ENCODE assay signal across 34 cellular contexts in genomic region chr7:136105191-136105590, GRCh38.
"Had no signal": no experiment of that assay in that cellular context is flagged by ENCODE, and none has a peak within 500 bp of the region (broad histone marks: within the 10 kb centered on the region; RNA-seq: fewer than 3 reads in every experiment).

No MANE protein-coding gene starts in this region.

- H3K4me2 ChIP-seq: KMS-11 had no signal

- H3K36me3 ChIP-seq: MG63 had no signal

- H3K27ac ChIP-seq: KMS-11 had no signal

- H3K9ac ChIP-seq: KMS-11 had no signal

- H3K27me3 ChIP-seq: MG63 had no signal

- H3K9me3 ChIP-seq: MG63 had no signal

- H3K4me3 ChIP-seq: MG63 had no signal

- DNase-seq: Karpas-422, Kasumi-1, MG63, MM.1S, MV-4-11, NCI-H1048, NCI-H1092, NCI-H1092 treated with DMSO at 0.1 percent for 48 hours, NCI-H1105, NCI-H1105 treated with DMSO at 0.1 percent for 48 hours, NCI-H1417, NCI-H1417 treated with DMSO at 0.1 percent for 48 hours, NCI-H1436, NCI-H1436 treated with DMSO at 0.1 percent for 48 hours, NCI-H146, NCI-H1694, NCI-H1694 treated with DMSO at 0.1 percent for 48 hours, NCI-H187, NCI-H187 treated with DMSO at 0.1 percent for 48 hours, NCI-H1930, NCI-H2029, NCI-H2029 treated with DMSO at 0.1 percent for 48 hours, NCI-H2081, NCI-H2081 treated with DMSO at 0.1 percent for 48 hours, NCI-H2107, NCI-H2171, NCI-H2171 treated with DMSO at 0.1 percent for 48 hours, NCI-H2227 treated with DMSO at 0.1 percent for 48 hours, NCI-H226, NCI-H345, NCI-H446, NCI-H446 treated with DMSO at 0.1 percent for 48 hours, NCI-H510A had no signal
